ENCODE assay signal across 21 cellular contexts in genomic region chr3:169158379-169158778, GRCh38.
"Had no signal": no experiment of that assay in that cellular context is flagged by ENCODE, and none has a peak within 500 bp of the region (broad histone marks: within the 10 kb centered on the region; RNA-seq: fewer than 3 reads in every experiment).

No MANE protein-coding gene starts in this region.

- ATAC-seq: activated CD4-positive, CD25-positive, alpha-beta regulatory T cell treated with anti-CD3 and anti-CD28 coated beads, Interleukin-2, amount 50 U/mL, for 24 hours; activated naive CD4-positive, alpha-beta T cell treated with anti-CD3 and anti-CD28 coated beads, Interleukin-2, amount 50 U/mL, for 72 hours; heart right ventricle; stimulated activated naive B cell treated with anti-CD40 and anti-IgM and Interleukin-4, amounts not matched to agents 10 μg/mL and 1 μg/mL and 100 μg/mL, for 72 hours had no signal

- H3K4me1 ChIP-seq: adrenal gland, upper lobe of right lung had no signal

- H3K4me3 Mint-ChIP-seq: stimulated activated naive B cell treated with anti-CD40 and anti-IgM and Interleukin-4, amounts not matched to agents 10 μg/mL and 1 μg/mL and 100 μg/mL, for 72 hours had no signal

- H3K36me3 ChIP-seq: adrenal gland, heart right ventricle, left ventricle myocardium inferior, spleen, thoracic aorta, upper lobe of right lung had no signal

- H3K27ac Mint-ChIP-seq: activated naive CD4-positive, alpha-beta T cell treated with anti-CD3 and anti-CD28 coated beads, Interleukin-2, amount 50 U/mL, for 72 hours; stimulated activated naive B cell treated with anti-CD40 and anti-IgM and Interleukin-4, amounts not matched to agents 10 μg/mL and 1 μg/mL and 100 μg/mL, for 72 hours had no signal

- H3K27me3 ChIP-seq: upper lobe of right lung had no signal

- FAIRE-seq: astrocyte had no signal

- H3K9me3 Mint-ChIP-seq: activated naive CD4-positive, alpha-beta T cell treated with anti-CD3 and anti-CD28 coated beads, Interleukin-2, amount 50 U/mL, for 72 hours; stimulated activated naive B cell treated with anti-CD40 and anti-IgM and Interleukin-4, amounts not matched to agents 10 μg/mL and 1 μg/mL and 100 μg/mL, for 72 hours had no signal

- H3K36me3 Mint-ChIP-seq: activated naive CD4-positive, alpha-beta T cell treated with anti-CD3 and anti-CD28 coated beads, Interleukin-2, amount 50 U/mL, for 72 hours; stimulated activated naive B cell treated with anti-CD40 and anti-IgM and Interleukin-4, amounts not matched to agents 10 μg/mL and 1 μg/mL and 100 μg/mL, for 72 hours had no signal

- H3K27ac ChIP-seq: adrenal gland, heart right ventricle, left ventricle myocardium inferior, spleen, thoracic aorta, upper lobe of right lung had no signal

- DNase-seq: activated CD4-positive, alpha-beta T cell treated with anti-CD3 and anti-CD28 coated beads, Interleukin-2, amount 50 U/mL, for 1 hour; activated gamma-delta T cell treated with Interleukin-2 at 50 U/mL for 16 hours; adrenal gland; effector CD4-positive, alpha-beta T cell; heart right ventricle; kidney glomerular epithelial cell; left ventricle myocardium inferior; mammary epithelial cell; midbrain; occipital lobe; posterior cingulate gyrus; retina; spleen; stimulated activated CD4-positive, alpha-beta T cell treated with anti-CD3 and anti-CD28 coated beads, Interleukin-4, amount 100 ng/mL, for 4 hours; stimulated activated naive B cell treated with anti-CD40 and anti-IgM and Interleukin-4, amounts not matched to agents 10 μg/mL and 1 μg/mL and 100 μg/mL, for 72 hours; T-helper 9 cell; upper lobe of right lung had no signal

- H3K9me3 ChIP-seq: adrenal gland, heart right ventricle, left ventricle myocardium inferior, spleen, thoracic aorta, upper lobe of right lung had no signal

- H3K4me3 ChIP-seq: adrenal gland, heart right ventricle, left ventricle myocardium inferior, spleen, thoracic aorta, upper lobe of right lung had no signal
